9 cellular contexts compared by ENCODE assay signal in genomic region chr3:14432996-14433572, GRCh38. TPM values are rescaled to one million over a fixed set of nuclear protein-coding genes. Genes with fewer than 3 reads are reported as not detected.
DNase-seq lines count a peak whose midpoint lies in the region; ATAC-seq, FAIRE-seq and TF ChIP-seq lines count a peak whose summit lies in the region.
"Had no signal": no experiment of that assay in that cellular context is flagged by ENCODE, and none has a peak within 500 bp of the region (broad histone marks: within the 10 kb centered on the region; RNA-seq: fewer than 3 reads in every experiment).

No MANE protein-coding gene starts in this region.

- H3K9ac ChIP-seq in HUES6 (ENCODE audit: low read length) (peak overlapping the region; percentile 22), K562 (ENCODE audit: insufficient read depth in 1 of 2, low read depth in 2 of 2, low read length in 2 of 2) (peak overlapping the region; percentile 60 to 86; a peak in 2 of 4 replicates)

- H3K79me2 ChIP-seq in K562 (ENCODE audit: control insufficient read depth, insufficient read depth, low read length): peaks cover 99% of the 10 kb centered on the region

- no TSS peak for BruUV-seq in K562 (replicated peaks; lab: Mats Ljungman, UMichigan)

- H3K27me3 ChIP-seq in CD4-positive, alpha-beta memory T cell (ENCODE audit: insufficient read depth, low read length): no peaks in the 10 kb centered on the region
- H3K27me3 ChIP-seq in HUES6 (ENCODE audit: control insufficient read depth, insufficient read depth, low read length) (no peaks in the 10 kb centered on the region), K562 (ENCODE audit: control insufficient read depth in 2 of 2, insufficient read depth in 2 of 2, low read length in 2 of 2) (no peaks in the 10 kb centered on the region)

- H3K27ac ChIP-seq in CD4-positive, alpha-beta memory T cell (ENCODE audit: low read depth, low read length): peak overlapping the region; percentile 98
- H3K27ac ChIP-seq in HUES6 (ENCODE audit: low read depth, low read length) (peak overlapping the region; percentile 2; the same call in 1 of the 2 replicates), K562 (ENCODE audit: extremely low read depth, low read depth, low read length) (peak overlapping the region; percentile 80)

- peaks cover 10% of the 10 kb centered on the region for H3K9me1 ChIP-seq in K562 (ENCODE audit: control insufficient read depth, insufficient read depth, low read length)

- TF ChIP-seq POLR2A in K562 (conservative IDR thresholded peaks at IDR 0.05) (no peak), GM18505 (IDR thresholded peaks at IDR 0.05; ENCODE audit: borderline replicate concordance, extremely low read depth, insufficient read depth, insufficient read length) (no peak)

- no peaks in the 10 kb centered on the region for H3K27me3 Mint-ChIP-seq in CD4-positive, alpha-beta memory T cell
- H3K27me3 Mint-ChIP-seq in nephron progenitor cell (ENCODE audit: low read depth, poor library complexity): no peaks in the 10 kb centered on the region

- in situ Hi-C loops in K562 (cut with MboI): no loop called here

- TF ChIP-seq RAD21 in K562 (CRISPR knock-in tag; conservative IDR thresholded peaks at IDR 0.05 in 1 of 2, IDR thresholded peaks at IDR 0.05 in 1 of 2): no peak

- TF ChIP-seq EP300 in K562 (IDR thresholded peaks at IDR 0.05; ENCODE audit: low read length): no peak

- intact Hi-C loops in CD4-positive, alpha-beta memory T cell (cut with micrococcal nuclease): loop anchor here (1.0 to 2.0 kb wide), 7 partner anchors 9 to 537 kb away; partner anchors contain the start of genes CHCHD4, LSM3, SLC6A6 and TMEM43
- intact Hi-C loops in K562 (cut with micrococcal nuclease): loop anchor here (1.0 to 10.0 kb wide), 2 partner anchors 23 to 228 kb away; no protein-coding TSS in a partner anchor

- H3K4me3 ChIP-seq in CD4-positive, alpha-beta memory T cell (ENCODE audit: low read length in 2 of 2): peak overlapping the region; percentile 27 to 55
- H3K4me3 ChIP-seq in HUES6 (ENCODE audit: low read depth, low read length) (no peak overlapping the region), K562 (no peak overlapping the region)

- CTCF ChIA-PET in CD4-positive, alpha-beta memory T cell (lab: Charles Lee; ENCODE audit: partially characterized antibody): interaction anchor here (0.6 to 5.6 kb wide), 13 partner anchors 9 to 1005 kb away, joined by 3 to 52 read pairs (median 4); partner anchors contain the start of genes LSM3, SLC6A6 and XPC
- CTCF ChIA-PET in K562 (lab: Yijun Ruan, JAX; ENCODE audit: low intra/inter-chr PET ratio): no interaction called here

- H4K20me1 ChIP-seq in K562 (replicated peaks; ENCODE audit: control insufficient read depth, insufficient read depth, low read length): peaks cover 15% of the 10 kb centered on the region

- POLR2A ChIA-PET in CD4-positive, alpha-beta memory T cell (lab: Charles Lee; ENCODE audit: partially characterized antibody): interaction anchor here (0.6 to 18.6 kb wide), 19 partner anchors 7 to 1418 kb away, joined by 3 to 394 read pairs (median 6); partner anchors contain the start of genes CAPN7, CCDC174, CHCHD4 and LSM3
- POLR2A ChIA-PET in K562 (lab: Yijun Ruan, JAX): interaction anchor here (0.5 to 1.8 kb wide), 4 partner anchors 9 to 35 kb away, joined by 3 to 5 read pairs (median 4); no protein-coding TSS in a partner anchor

- no peak for TF ChIP-seq CTCF in K562 (IDR thresholded peaks at IDR 0.05 in 2 of 3, conservative IDR thresholded peaks at IDR 0.05 in 1 of 3; ENCODE audit: insufficient read depth in 2 of 3, low read depth in 1 of 3, low read length in 3 of 3)
- no peak for TF ChIP-seq CTCF in nephron progenitor cell (IDR thresholded peaks at IDR 0.05)

- peak in 1 of 5 donors; percentile 56 for DNase-seq in CD4-positive, alpha-beta memory T cell
- DNase-seq in K562 (ENCODE audit: extremely low read depth in 1 of 4, low spot score in 3 of 4) (no peak), nephron progenitor cell (no peak), NCI-H1092 treated with DMSO at 0.1 percent for 48 hours (lab: John Stamatoyannopoulos, UW) (no peak)
- DNase-seq: NCI-H1694 had no signal

- no peaks in the 10 kb centered on the region for H3K9me3 ChIP-seq in CD4-positive, alpha-beta memory T cell (ENCODE audit: control insufficient read depth in 1 of 2, low read length in 2 of 2)
- H3K9me3 ChIP-seq in HUES6 (ENCODE audit: control insufficient read depth, insufficient read depth, low read depth, low read length): no peaks in the 10 kb centered on the region
- no peaks in the 10 kb centered on the region for H3K9me3 ChIP-seq in K562 (replicated peaks; ENCODE audit: control insufficient read depth, insufficient read depth, low read depth, low read length)

- H3K36me3 ChIP-seq in CD4-positive, alpha-beta memory T cell (ENCODE audit: insufficient read depth, low read length): no peaks in the 10 kb centered on the region
- peaks cover 8% of the 10 kb centered on the region for H3K36me3 ChIP-seq in HUES6 (ENCODE audit: control insufficient read depth, insufficient read depth, low read length)
- peaks cover 83% of the 10 kb centered on the region for H3K36me3 ChIP-seq in K562 (ENCODE audit: control insufficient read depth, insufficient read depth, low read length)

- ATAC-seq in K562: no peak
- ATAC-seq in HG03196 (IDR thresholded peaks at IDR 0.05; ENCODE audit: unreplicated experiment): no peak
- no peak for ATAC-seq in GM18505 (IDR thresholded peaks at IDR 0.05; ENCODE audit: unreplicated experiment)
- no peak for ATAC-seq in GM21717 (IDR thresholded peaks at IDR 0.05; ENCODE audit: unreplicated experiment)

- H3K9me3 Mint-ChIP-seq in CD4-positive, alpha-beta memory T cell: no peaks in the 10 kb centered on the region
- H3K9me3 Mint-ChIP-seq in nephron progenitor cell: no peaks in the 10 kb centered on the region

- H3K36me3 Mint-ChIP-seq in CD4-positive, alpha-beta memory T cell: peaks cover 0 to 3% of the 10 kb centered on the region in 2 donors
- H3K36me3 Mint-ChIP-seq in nephron progenitor cell (ENCODE audit: low read depth): no peaks in the 10 kb centered on the region

- peak overlapping the region; percentile 97 to 100 (median 100) for H3K27ac Mint-ChIP-seq in CD4-positive, alpha-beta memory T cell
- peak overlapping the region; percentile 76 for H3K27ac Mint-ChIP-seq in nephron progenitor cell

- 89% methylated on average over 9 of the region's 13 CpGs for WGBS in K562 (ENCODE audit: insufficient coverage, low coverage, missing lambda C conversion rate)

- H3K4me3 Mint-ChIP-seq in CD4-positive, alpha-beta memory T cell: peak overlapping the region; percentile 17 to 93 (median 80)
- H3K4me3 Mint-ChIP-seq in nephron progenitor cell: no peak overlapping the region

- peaks cover 88% of the 10 kb centered on the region for H3K4me1 ChIP-seq in CD4-positive, alpha-beta memory T cell (ENCODE audit: insufficient read depth, low read length)
- H3K4me1 ChIP-seq in HUES6 (ENCODE audit: control insufficient read depth, insufficient read depth, low read length): peaks cover 49% of the 10 kb centered on the region
- H3K4me1 ChIP-seq in K562 (replicated peaks in 1 of 2; ENCODE audit: control insufficient read depth in 2 of 2, insufficient read depth in 2 of 2, low read length in 2 of 2): peaks cover 47 to 63% of the 10 kb centered on the region in 2 experiments

- H3K4me2 ChIP-seq in K562 (ENCODE audit: insufficient read depth, low read length): peak overlapping the region; percentile 70; the same call in 1 of the 2 replicates

- H2AFZ ChIP-seq in K562 (ENCODE audit: low read depth, low read length): no peak overlapping the region

- H3K4me1 Mint-ChIP-seq in CD4-positive, alpha-beta memory T cell: peaks cover 57 to 90% (median 78%) of the 10 kb centered on the region in 4 donors
- H3K4me1 Mint-ChIP-seq in nephron progenitor cell: peaks cover 48% of the 10 kb centered on the region

- no peak for FAIRE-seq in K562 (lab: Jason Lieb, UNC)

TF ChIP-seq in K562, 482 proteins besides CTCF, POLR2A, EP300 and RAD21 (continues in another document):
- TF ChIP-seq ZNF511 (CRISPR knock-in tag; IDR thresholded peaks at IDR 0.05): 0 out of 2 replicates have a peak, but pooled peaks have one; percentile 28
- no peak for TF ChIP-seq ZEB2 (IDR thresholded peaks at IDR 0.05)
- no peak for TF ChIP-seq BCOR (IDR thresholded peaks at IDR 0.05)
- peak; percentile 1 for TF ChIP-seq SP2 (IDR thresholded peaks at IDR 0.05; ENCODE audit: extremely low read depth, low read depth, low read length, poor library complexity, severe bottlenecking)
- TF ChIP-seq CAMTA2 (CRISPR knock-in tag; conservative IDR thresholded peaks at IDR 0.05): no peak

RNA-seq across cellular contexts. Expression of gene SLC6A6, which starts 30.7 kb away (rescaled TPM):
- total RNA-seq in CD4-positive, alpha-beta memory T cell: 10 to 100 TPM; 50.6 to 51.8 TPM
- polyA plus RNA-seq in CD4-positive, alpha-beta memory T cell: 1 to 10 TPM; 3.8 to 8.8 TPM
- total RNA-seq in K562 (2011; cell fraction: chromatin; rRNA removed; ENCODE audit: low replicate concordance): 361 and 756 TPM in 2 replicates
- 315 and 326 TPM in 2 replicates for total RNA-seq in K562 (2011; cell fraction: nucleolus; rRNA removed)
- 358 and 388 TPM in 2 replicates for total RNA-seq in K562 (2011; cell fraction: nucleoplasm; rRNA removed)
- 106 and 223 TPM in 2 replicates for total RNA-seq in K562 (2014; rRNA removed)
- 79.6 and 90.2 TPM in 2 replicates for total RNA-seq in K562 (2014; rRNA removed; fragmentation: Illumina TruSeq; extraction: Trizol)
- 91.9 and 93.2 TPM in 2 replicates for total RNA-seq in K562 (2015; rRNA removed; fragmentation: Illumina TruSeq; extraction: Trizol)
- 194 and 203 TPM in 2 replicates for total RNA-seq in K562 (2021)
- 71.4 and 100 TPM in 2 replicates for polyA plus RNA-seq in K562 (2011; rRNA removed)
- polyA plus RNA-seq in K562 (2011; cell fraction: cytosol; rRNA removed): 56.5 and 73.9 TPM in 2 replicates
- 434 and 457 TPM in 2 replicates for polyA plus RNA-seq in K562 (2011; cell fraction: nucleus; rRNA removed)
- 52.3 and 64.9 TPM in 2 replicates for polyA plus RNA-seq in K562 (2012)
- 121 and 139 TPM in 2 replicates for polyA plus RNA-seq in K562 (2014; fragmentation: Illumina TruSeq; extraction: Trizol)
- polyA plus RNA-seq in K562 (2014; fragmentation: Nextera tagmentation; extraction: Ambion mirVana): 10 to 100 TPM; 12.3 to 14.8 TPM
- 111 and 129 TPM in 2 replicates for polyA plus RNA-seq in K562 (2014; rRNA removed)
- polyA minus RNA-seq in K562 (2011; rRNA and poly(A)+ RNA removed): 75.5 and 106 TPM in 2 replicates
- 40.8 and 83.0 TPM in 2 replicates for polyA minus RNA-seq in K562 (2011; cell fraction: cytosol; rRNA and poly(A)+ RNA removed)
- polyA minus RNA-seq in K562 (2011; cell fraction: nucleus; rRNA and poly(A)+ RNA removed): 138 and 192 TPM in 2 replicates

Comparison
In these comparisons a context has a peak if more than half of its experiments do, and no peak if none do; other contexts are left out.
1. H3K27ac ChIP-seq: peak in every context shown above with its lines; median percentile 98 in CD4-positive, alpha-beta memory T cell; 80 in K562; 2 in HUES6.
2. H3K4me3 ChIP-seq: peak in CD4-positive, alpha-beta memory T cell (2 of 2); none in HUES6 (single experiment) and K562 (single experiment).